In the genomic region with DNA sequence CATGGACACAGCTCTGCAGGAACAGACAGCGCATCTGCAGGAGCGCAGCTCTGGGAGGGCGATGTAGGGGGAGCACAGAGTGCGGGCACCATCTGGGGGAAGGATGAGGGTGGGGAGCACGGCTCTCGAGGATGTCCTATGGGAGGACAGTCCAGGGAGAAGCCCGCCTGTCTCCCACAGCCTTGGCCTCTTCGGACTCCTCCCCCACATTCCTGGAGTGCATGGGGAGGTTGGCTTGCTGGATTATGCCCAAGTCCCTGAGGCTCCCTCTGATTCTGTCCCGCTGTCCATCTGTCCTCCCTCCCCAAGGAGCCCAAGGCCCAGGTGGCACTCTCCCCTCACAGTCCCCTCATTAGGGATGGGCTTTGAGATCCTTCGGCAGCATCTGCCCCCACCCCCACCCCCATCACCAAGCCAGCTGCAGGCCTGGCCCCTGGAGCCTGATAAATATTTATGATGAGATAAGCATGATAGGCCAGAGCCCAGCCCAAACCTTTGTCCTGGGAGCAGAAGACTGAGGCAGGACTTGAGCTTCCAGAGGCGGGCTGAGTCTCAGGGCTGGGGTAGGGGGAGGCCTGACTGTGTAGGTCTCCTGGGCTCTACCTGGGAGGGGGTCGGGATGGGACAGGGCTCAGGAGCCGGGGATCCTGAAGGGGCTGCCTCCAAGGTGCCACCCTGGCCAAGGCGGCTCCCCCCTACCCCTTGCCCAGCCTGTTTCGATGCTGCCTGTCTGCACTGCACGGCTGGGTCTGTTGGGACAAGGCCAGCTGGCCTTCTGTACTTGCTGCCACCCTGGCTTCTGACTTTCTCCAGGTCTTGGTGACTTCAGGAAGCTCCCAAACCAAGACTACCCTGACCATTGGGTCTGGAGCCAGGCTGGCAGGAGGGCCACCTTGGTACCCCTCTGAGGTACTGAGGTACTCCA, we compare ENCODE assay signal across 12 cellular contexts. TPM values are rescaled to one million over a fixed set of nuclear protein-coding genes. Genes with fewer than 3 reads are reported as not detected.
A peak's percentile ranks its signal among the peaks of the same experiment; 100 is the strongest.
DNase-seq lines count a peak whose midpoint lies in the region; ATAC-seq and TF ChIP-seq lines count a peak whose summit lies in the region.
"Had no signal": no experiment of that assay in that cellular context is flagged by ENCODE, and none has a peak within 500 bp of the region (broad histone marks: within the 10 kb centered on the region; RNA-seq: fewer than 3 reads in every experiment).

No MANE protein-coding gene starts in this region.

- H3K36me3 ChIP-seq in HEK293 (ENCODE audit: control insufficient read depth in 2 of 2, insufficient read depth in 1 of 2, low read length in 2 of 2): peaks cover 0 to 5% of the 10 kb centered on the region in 2 experiments; a peak in 1 of 3 replicates

- TF ChIP-seq CTCF in HEK293 (tag by site-specific recombination; IDR thresholded peaks at IDR 0.05) (no peak), mesothelial cell of epicardium (IDR thresholded peaks at IDR 0.05; ENCODE audit: unreplicated experiment) (no peak)

- peaks cover 7% of the 10 kb centered on the region for H3K4me1 ChIP-seq in HEK293 (ENCODE audit: control insufficient read depth, insufficient read depth, low read length)

- no peaks in the 10 kb centered on the region for H3K9me3 Mint-ChIP-seq in central memory CD8-positive, alpha-beta T cell
- no peaks in the 10 kb centered on the region for H3K9me3 Mint-ChIP-seq in mesothelial cell of epicardium

- peaks cover 15% of the 10 kb centered on the region for H3K36me3 Mint-ChIP-seq in central memory CD8-positive, alpha-beta T cell (ENCODE audit: insufficient read depth)
- H3K36me3 Mint-ChIP-seq in mesothelial cell of epicardium: no peaks in the 10 kb centered on the region
- H3K36me3 Mint-ChIP-seq: CD8-positive, alpha-beta memory T cell had no signal

- no peak for ATAC-seq in central memory CD8-positive, alpha-beta T cell (replicated peaks; ENCODE audit: extremely low read depth, poor library complexity, severe bottlenecking)
- no peak for ATAC-seq in GM21528 (IDR thresholded peaks at IDR 0.05; ENCODE audit: low FRiP score, unreplicated experiment)
- ATAC-seq in HG03571 (IDR thresholded peaks at IDR 0.05; ENCODE audit: unreplicated experiment): no peak
- no peak for ATAC-seq in HG03280 (IDR thresholded peaks at IDR 0.05; ENCODE audit: unreplicated experiment)

- POLR2A ChIA-PET in HEK293 (lab: Yijun Ruan, JAX): interaction anchor here (0.6 kb wide), 1 partner anchor 195 kb away, joined by 3 read pairs; no protein-coding TSS in a partner anchor

- H3K4me3 ChIP-seq in HEK293 (ENCODE audit: low read depth, low read length): no peak overlapping the region

- no peaks in the 10 kb centered on the region for H3K9me3 ChIP-seq in HEK293 (ENCODE audit: control insufficient read depth, insufficient read depth, low read depth, low read length)

- H3K27me3 Mint-ChIP-seq in central memory CD8-positive, alpha-beta T cell: no peaks in the 10 kb centered on the region
- H3K27me3 Mint-ChIP-seq in mesothelial cell of epicardium (ENCODE audit: low read depth): no peaks in the 10 kb centered on the region

- H3K4me3 Mint-ChIP-seq in central memory CD8-positive, alpha-beta T cell: no peak overlapping the region
- H3K4me3 Mint-ChIP-seq in mesothelial cell of epicardium: no peak overlapping the region

- peaks cover 11% of the 10 kb centered on the region for H3K4me1 Mint-ChIP-seq in central memory CD8-positive, alpha-beta T cell
- H3K4me1 Mint-ChIP-seq in mesothelial cell of epicardium: peaks cover 56% of the 10 kb centered on the region

- peak overlapping the region; percentile 77 for H3K27ac Mint-ChIP-seq in central memory CD8-positive, alpha-beta T cell (ENCODE audit: low read depth)
- H3K27ac Mint-ChIP-seq in mesothelial cell of epicardium: peak overlapping the region; percentile 90

- peak; percentile 88 for DNase-seq in AG08396 (ENCODE audit: low spot score)
- no peak for DNase-seq in central memory CD8-positive, alpha-beta T cell (ENCODE audit: low spot score in 2 of 2)
- DNase-seq in mesothelial cell of epicardium (ENCODE audit: low spot score in 2 of 2, unreplicated experiment in 2 of 2): peak in 1 of 2 experiments; percentile 58
- no peak for DNase-seq in MV-4-11 (lab: John Stamatoyannopoulos, UW)
- DNase-seq: activated CD4-positive, alpha-beta T cell treated with anti-CD3 and anti-CD28 coated beads, Interleukin-2, amount 50 U/mL, for 48 hours; CD8-positive, alpha-beta memory T cell; NCI-H1694; stimulated activated CD4-positive, alpha-beta T cell treated with anti-CD3 and anti-CD28 coated beads, Interleukin-15, amount 100 ng/mL, for 24 hours had no signal

- no peak overlapping the region; the same call in 1 of the 2 replicates for H3K27ac ChIP-seq in HEK293 (ENCODE audit: extremely low read depth, low read depth, low read length)

- CTCF ChIA-PET in HEK293 (lab: Yijun Ruan, JAX): interaction anchor here (0.6 to 1.3 kb wide), 6 partner anchors 10 to 99 kb away, joined by 3 read pairs; a partner anchor contains a TSS

TF ChIP-seq in HEK293, 187 proteins besides CTCF, POLR2A, EP300 and RAD21 (continues in another document):
- TF ChIP-seq, protein P1, sequence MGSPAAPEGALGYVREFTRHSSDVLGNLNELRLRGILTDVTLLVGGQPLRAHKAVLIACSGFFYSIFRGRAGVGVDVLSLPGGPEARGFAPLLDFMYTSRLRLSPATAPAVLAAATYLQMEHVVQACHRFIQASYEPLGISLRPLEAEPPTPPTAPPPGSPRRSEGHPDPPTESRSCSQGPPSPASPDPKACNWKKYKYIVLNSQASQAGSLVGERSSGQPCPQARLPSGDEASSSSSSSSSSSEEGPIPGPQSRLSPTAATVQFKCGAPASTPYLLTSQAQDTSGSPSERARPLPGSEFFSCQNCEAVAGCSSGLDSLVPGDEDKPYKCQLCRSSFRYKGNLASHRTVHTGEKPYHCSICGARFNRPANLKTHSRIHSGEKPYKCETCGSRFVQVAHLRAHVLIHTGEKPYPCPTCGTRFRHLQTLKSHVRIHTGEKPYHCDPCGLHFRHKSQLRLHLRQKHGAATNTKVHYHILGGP (tag by site-specific recombination; IDR thresholded peaks at IDR 0.05): peak; percentile 70
- TF ChIP-seq GLIS1 (tag by site-specific recombination; IDR thresholded peaks at IDR 0.05): 0 out of 2 replicates have a peak, but pooled peaks have one; percentile 35
- TF ChIP-seq MZF1 (tag by site-specific recombination; IDR thresholded peaks at IDR 0.05; ENCODE audit: borderline replicate concordance): no peak
- TF ChIP-seq, protein P2, sequence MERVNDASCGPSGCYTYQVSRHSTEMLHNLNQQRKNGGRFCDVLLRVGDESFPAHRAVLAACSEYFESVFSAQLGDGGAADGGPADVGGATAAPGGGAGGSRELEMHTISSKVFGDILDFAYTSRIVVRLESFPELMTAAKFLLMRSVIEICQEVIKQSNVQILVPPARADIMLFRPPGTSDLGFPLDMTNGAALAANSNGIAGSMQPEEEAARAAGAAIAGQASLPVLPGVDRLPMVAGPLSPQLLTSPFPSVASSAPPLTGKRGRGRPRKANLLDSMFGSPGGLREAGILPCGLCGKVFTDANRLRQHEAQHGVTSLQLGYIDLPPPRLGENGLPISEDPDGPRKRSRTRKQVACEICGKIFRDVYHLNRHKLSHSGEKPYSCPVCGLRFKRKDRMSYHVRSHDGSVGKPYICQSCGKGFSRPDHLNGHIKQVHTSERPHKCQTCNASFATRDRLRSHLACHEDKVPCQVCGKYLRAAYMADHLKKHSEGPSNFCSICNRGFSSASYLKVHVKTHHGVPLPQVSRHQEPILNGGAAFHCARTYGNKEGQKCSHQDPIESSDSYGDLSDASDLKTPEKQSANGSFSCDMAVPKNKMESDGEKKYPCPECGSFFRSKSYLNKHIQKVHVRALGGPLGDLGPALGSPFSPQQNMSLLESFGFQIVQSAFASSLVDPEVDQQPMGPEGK (tag by site-specific recombination; IDR thresholded peaks at IDR 0.05): peak; percentile 23; the same call in 1 of the 2 replicates
- TF ChIP-seq, protein P3, sequence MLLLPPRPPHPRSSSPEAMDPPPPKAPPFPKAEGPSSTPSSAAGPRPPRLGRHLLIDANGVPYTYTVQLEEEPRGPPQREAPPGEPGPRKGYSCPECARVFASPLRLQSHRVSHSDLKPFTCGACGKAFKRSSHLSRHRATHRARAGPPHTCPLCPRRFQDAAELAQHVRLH (tag by site-specific recombination; IDR thresholded peaks at IDR 0.05): no peak
- TF ChIP-seq ZNF571 (tag by site-specific recombination; IDR thresholded peaks at IDR 0.05): no peak
- TF ChIP-seq ZNF621 (tag by site-specific recombination; IDR thresholded peaks at IDR 0.05): no peak
- no peak for TF ChIP-seq ZNF664 (tag by site-specific recombination; IDR thresholded peaks at IDR 0.05)
- TF ChIP-seq KLF10 (tag by site-specific recombination; IDR thresholded peaks at IDR 0.05): no peak
- no peak for TF ChIP-seq GLI4 (tag by site-specific recombination; IDR thresholded peaks at IDR 0.05)
- no peak for TF ChIP-seq ZNF274 (IDR thresholded peaks at IDR 0.05; ENCODE audit: low read length)
- TF ChIP-seq ZNF274 (tag by site-specific recombination; IDR thresholded peaks at IDR 0.05; ENCODE audit: borderline replicate concordance): no peak
- no peak for TF ChIP-seq ZNF561 (tag by site-specific recombination; IDR thresholded peaks at IDR 0.05; ENCODE audit: borderline replicate concordance)
- no peak for TF ChIP-seq ZNF555 (tag by site-specific recombination; conservative IDR thresholded peaks at IDR 0.05)

RNA-seq across cellular contexts. Expression of a gene that starts 28.6 kb away (rescaled TPM):
- 94.5 to 101 TPM (median 99.1 TPM) in 3 replicates for total RNA-seq in mesothelial cell of epicardium
- total RNA-seq: CD8-positive, alpha-beta memory T cell had no signal

RNA-seq across cellular contexts. Expression of a gene that starts 37.8 kb away (rescaled TPM):
- 301 to 332 TPM (median 322 TPM) in 3 replicates for total RNA-seq in mesothelial cell of epicardium
